ENCODE assay signal across 8 cellular contexts in the genomic region with DNA sequence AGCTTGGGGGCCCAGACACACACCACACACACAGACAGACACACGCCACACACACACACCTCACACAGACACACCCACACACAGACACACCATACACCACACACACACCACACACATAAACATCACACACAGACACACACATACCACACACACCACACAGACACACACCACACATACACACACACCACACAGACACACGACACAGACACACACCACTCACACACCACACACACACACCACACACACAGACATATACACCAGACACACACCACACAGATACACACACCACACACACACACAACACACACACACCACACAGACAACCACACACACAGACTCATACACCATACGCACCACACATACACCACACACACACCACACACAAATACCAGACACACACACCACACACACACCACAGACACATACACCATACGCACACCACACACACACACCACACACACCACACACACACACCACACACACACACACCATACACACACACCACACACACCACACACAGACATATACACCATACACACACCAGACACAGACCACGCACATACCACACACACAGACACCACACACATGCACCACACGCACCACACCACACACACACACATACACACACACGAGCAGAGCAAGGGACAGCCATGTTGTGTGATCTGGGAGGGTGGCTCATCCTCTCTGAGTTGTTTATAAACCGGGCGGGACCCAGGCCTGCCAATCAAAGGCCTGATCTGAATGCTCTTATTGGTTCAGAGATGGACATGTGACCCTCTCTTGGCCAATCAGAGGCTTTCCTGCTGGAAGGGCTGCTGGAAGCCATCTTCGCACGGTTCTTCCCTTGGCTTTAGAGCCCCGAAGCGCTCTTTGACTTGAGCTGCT.
DNase-seq lines count a peak whose midpoint lies in the region; ATAC-seq lines count a peak whose summit lies in the region.

No MANE protein-coding gene starts in this region.

- H3K36me3 Mint-ChIP-seq in effector memory CD8-positive, alpha-beta T cell (ENCODE audit: insufficient read depth), result peaks cover 2% of the 10 kb centered on the region

- peak overlapping the region; percentile 0 to 16 for H3K4me3 Mint-ChIP-seq in effector memory CD8-positive, alpha-beta T cell

- ATAC-seq in effector memory CD8-positive, alpha-beta T cell (replicated peaks), result no peak
- ATAC-seq in HG02981 (IDR thresholded peaks at IDR 0.05; ENCODE audit: unreplicated experiment), result no peak

- DNase-seq in COR-L47 (lab: John Stamatoyannopoulos, UW), result peak; percentile 30
- DNase-seq in HCEC 1CT, result peak; percentile 27
- peak; percentile 58 for DNase-seq in SW480 (ENCODE audit: low spot score)
- DNase-seq in effector memory CD8-positive, alpha-beta T cell, result no peak
- peak in 2 of 3 donors; percentile 35 to 56 for DNase-seq in stimulated activated CD4-positive, alpha-beta T cell treated with anti-CD3 and anti-CD28 coated beads, TNF-alpha, amount 100 ng/mL, for 48 hours (ENCODE audit: low read depth in 3 of 3)
- no peak for DNase-seq in NCI-H446 treated with DMSO at 0.1 percent for 48 hours (lab: John Stamatoyannopoulos, UW)
- no peak for DNase-seq in effector CD8-positive, alpha-beta T cell (lab: John Stamatoyannopoulos, UW)

- no peaks in the 10 kb centered on the region for H3K9me3 Mint-ChIP-seq in effector memory CD8-positive, alpha-beta T cell

- peaks cover 43 to 66% of the 10 kb centered on the region in 2 donors for H3K27me3 Mint-ChIP-seq in effector memory CD8-positive, alpha-beta T cell

- no peak overlapping the region for H3K27ac Mint-ChIP-seq in effector memory CD8-positive, alpha-beta T cell

- peaks cover 4 to 15% of the 10 kb centered on the region in 2 donors for H3K4me1 Mint-ChIP-seq in effector memory CD8-positive, alpha-beta T cell (ENCODE audit: low read depth in 2 of 2)

Comparison
In these comparisons a context has a peak if more than half of its experiments do, and no peak if none do; other contexts are left out.
1. DNase-seq: peak in COR-L47 (single experiment), HCEC 1CT (single experiment), SW480 (single experiment) and stimulated activated CD4-positive, alpha-beta T cell treated with anti-CD3 and anti-CD28 coated beads, TNF-alpha, amount 100 ng/mL, for 48 hours (2 of 3); none in effector memory CD8-positive, alpha-beta T cell (0 of 3), NCI-H446 treated with DMSO at 0.1 percent for 48 hours (single experiment) and effector CD8-positive, alpha-beta T cell (single experiment).